27 cellular contexts compared by ENCODE assay signal in genomic region chr1:80056179-80056578, GRCh38.
A peak's percentile ranks its signal among the peaks of the same experiment; 100 is the strongest.
DNase-seq lines count a peak whose midpoint lies in the region; TF ChIP-seq lines count a peak whose summit lies in the region.
"Had no signal": no experiment of that assay in that cellular context is flagged by ENCODE, and none has a peak within 500 bp of the region (broad histone marks: within the 10 kb centered on the region; RNA-seq: fewer than 3 reads in every experiment).

No MANE protein-coding gene starts in this region.

- CTCF ChIA-PET in RWPE1 (lab: Yijun Ruan, JAX), result no interaction called here

- H3K27me3 Mint-ChIP-seq in activated T-helper 2 cell treated with anti-CD3 and anti-CD28 coated beads, Interferon-gamma antibody, Interleukin-2, Interleukin-4, amounts not matched to agents 10 μg/mL and 5 μg/mL and 100 μg/mL, durations not matched to agents 14 hours and 24 hours and 36 hours (ENCODE audit: low read depth), result no peaks in the 10 kb centered on the region
- H3K27me3 Mint-ChIP-seq: B cell had no signal

- no peaks in the 10 kb centered on the region for H3K9me3 ChIP-seq in vagina
- H3K9me3 ChIP-seq: Caco-2, Peyer's patch had no signal

- intact Hi-C loops in activated T-helper 2 cell treated with anti-CD3 and anti-CD28 coated beads, Interferon-gamma antibody, Interleukin-2, Interleukin-4, amounts not matched to agents 10 μg/mL and 5 μg/mL and 100 μg/mL, durations not matched to agents 14 hours and 24 hours and 36 hours (cut with micrococcal nuclease), result no loop called here
- intact Hi-C loops in vagina (cut with DNase I), result no loop called here

- H3K4me3 Mint-ChIP-seq in activated T-helper 2 cell treated with anti-CD3 and anti-CD28 coated beads, Interferon-gamma antibody, Interleukin-2, Interleukin-4, amounts not matched to agents 10 μg/mL and 5 μg/mL and 100 μg/mL, durations not matched to agents 14 hours and 24 hours and 36 hours (ENCODE audit: low read depth), result no peak overlapping the region
- H3K4me3 Mint-ChIP-seq: B cell; CD8-positive, alpha-beta T cell; T-helper 1 cell treated with Interleukin-12 subunit alpha and Interleukin-12 subunit beta and Interleukin-4 antibody, amounts not matched to agents 30 μg/mL and 1 μg/mL, for 36 hours had no signal

- H3K9me3 Mint-ChIP-seq in activated T-helper 2 cell treated with anti-CD3 and anti-CD28 coated beads, Interferon-gamma antibody, Interleukin-2, Interleukin-4, amounts not matched to agents 10 μg/mL and 5 μg/mL and 100 μg/mL, durations not matched to agents 14 hours and 24 hours and 36 hours, result peaks cover 21% of the 10 kb centered on the region

- no peaks in the 10 kb centered on the region for H3K27me3 ChIP-seq in vagina
- H3K27me3 ChIP-seq: Peyer's patch had no signal

- no peaks in the 10 kb centered on the region for H3K4me1 Mint-ChIP-seq in activated T-helper 2 cell treated with anti-CD3 and anti-CD28 coated beads, Interferon-gamma antibody, Interleukin-2, Interleukin-4, amounts not matched to agents 10 μg/mL and 5 μg/mL and 100 μg/mL, durations not matched to agents 14 hours and 24 hours and 36 hours (ENCODE audit: low read depth)
- H3K4me1 Mint-ChIP-seq: B cell had no signal

- DNase-seq in DMS153 (lab: John Stamatoyannopoulos, UW), result peak; percentile 23
- no peak for DNase-seq in DMS153 treated with DMSO at 0.1 percent for 48 hours (lab: John Stamatoyannopoulos, UW; ENCODE audit: unreplicated experiment)
- DNase-seq in NCI-H748 (lab: John Stamatoyannopoulos, UW; ENCODE audit: unreplicated experiment), result peak; percentile 5
- DNase-seq in NCI-H748 treated with DMSO at 0.1 percent for 48 hours (lab: John Stamatoyannopoulos, UW), result no peak
- DNase-seq in RWPE1 (ENCODE audit: low spot score), result peak; percentile 13
- peak; percentile 24 for DNase-seq in renal cortical epithelial cell (ENCODE audit: low read depth)
- no peak for DNase-seq in activated T-helper 2 cell treated with anti-CD3 and anti-CD28 coated beads, Interferon-gamma antibody, Interleukin-2, Interleukin-4, amounts not matched to agents 10 μg/mL and 5 μg/mL and 100 μg/mL, durations not matched to agents 14 hours and 24 hours and 36 hours (ENCODE audit: low spot score)
- no peak for DNase-seq in vagina (ENCODE audit: extremely low spot score in 2 of 2)
- DNase-seq: Caco-2; CD8-positive, alpha-beta T cell; Kasumi-1; NCI-H1417; NCI-H1694; NCI-H2107; NCI-H226; NCI-H524; NCI-H82; OCI-M1; Peyer's patch; SIG-M5; SW 1271 had no signal

- no peaks in the 10 kb centered on the region for H3K36me3 Mint-ChIP-seq in activated T-helper 2 cell treated with anti-CD3 and anti-CD28 coated beads, Interferon-gamma antibody, Interleukin-2, Interleukin-4, amounts not matched to agents 10 μg/mL and 5 μg/mL and 100 μg/mL, durations not matched to agents 14 hours and 24 hours and 36 hours (ENCODE audit: low read depth)
- H3K36me3 Mint-ChIP-seq: CD8-positive, alpha-beta T cell had no signal

- no peak overlapping the region for H3K4me3 ChIP-seq in vagina
- H3K4me3 ChIP-seq: K562, Peyer's patch, SK-N-MC had no signal

- TF ChIP-seq POLR2A in vagina (IDR thresholded peaks at IDR 0.05), result no peak

- H3K27ac ChIP-seq in RWPE1 (no peak overlapping the region), vagina (no peak overlapping the region)
- H3K27ac ChIP-seq: 22Rv1, C4-2B, Peyer's patch, SK-N-MC had no signal

- H3K36me3 ChIP-seq in vagina, result no peaks in the 10 kb centered on the region
- H3K36me3 ChIP-seq: Peyer's patch had no signal

- no peak overlapping the region for H3K27ac Mint-ChIP-seq in activated T-helper 2 cell treated with anti-CD3 and anti-CD28 coated beads, Interferon-gamma antibody, Interleukin-2, Interleukin-4, amounts not matched to agents 10 μg/mL and 5 μg/mL and 100 μg/mL, durations not matched to agents 14 hours and 24 hours and 36 hours
- H3K27ac Mint-ChIP-seq: B cell; CD8-positive, alpha-beta T cell; T-helper 1 cell treated with Interleukin-12 subunit alpha and Interleukin-12 subunit beta and Interleukin-4 antibody, amounts not matched to agents 30 μg/mL and 1 μg/mL, for 36 hours had no signal

- POLR2A ChIA-PET in RWPE1 (lab: Yijun Ruan, JAX; ENCODE audit: low non-redundant PET), result no interaction called here

- TF ChIP-seq CTCF in RWPE1 (conservative IDR thresholded peaks at IDR 0.05; ENCODE audit: low read depth) (no peak), vagina (IDR thresholded peaks at IDR 0.05) (no peak)

- H3K4me1 ChIP-seq in vagina, result no peaks in the 10 kb centered on the region
- H3K4me1 ChIP-seq: Caco-2, Peyer's patch had no signal

Comparison
In these comparisons a context has a peak if more than half of its experiments do, and no peak if none do; other contexts are left out.
1. DNase-seq: peak in DMS153 (single experiment), NCI-H748 (single experiment), RWPE1 (single experiment) and renal cortical epithelial cell (single experiment); none in DMS153 treated with DMSO at 0.1 percent for 48 hours (single experiment), NCI-H748 treated with DMSO at 0.1 percent for 48 hours (single experiment), activated T-helper 2 cell treated with anti-CD3 and anti-CD28 coated beads, Interferon-gamma antibody, Interleukin-2, Interleukin-4, amounts not matched to agents 10 μg/mL and 5 μg/mL and 100 μg/mL, durations not matched to agents 14 hours and 24 hours and 36 hours (single experiment) and vagina (0 of 2).